In the genomic region with DNA sequence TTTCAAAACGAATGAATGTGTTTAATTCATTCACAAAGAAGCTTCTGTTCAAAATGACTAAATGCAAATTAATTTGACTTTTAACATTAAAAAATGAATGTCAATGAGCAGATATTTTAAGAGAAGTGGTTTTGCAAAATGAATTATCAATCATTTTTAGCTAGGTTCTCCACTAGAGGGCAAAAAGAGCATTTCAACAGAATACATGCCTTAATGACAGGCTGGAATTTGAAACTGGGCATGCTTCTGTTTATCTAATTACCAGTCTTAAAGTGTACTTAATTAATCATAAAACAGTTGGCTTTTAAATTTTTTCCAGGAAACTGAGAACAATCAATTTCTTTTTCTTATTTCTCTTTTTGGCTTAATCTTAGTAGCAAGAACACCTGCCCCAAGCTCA, we compare ENCODE assay signal across 9 cellular contexts.
A peak's percentile ranks its signal among the peaks of the same experiment; 100 is the strongest.
DNase-seq lines count a peak whose midpoint lies in the region; ATAC-seq, FAIRE-seq and TF ChIP-seq lines count a peak whose summit lies in the region.
"Had no signal": no experiment of that assay in that cellular context is flagged by ENCODE, and none has a peak within 500 bp of the region (broad histone marks: within the 10 kb centered on the region; RNA-seq: fewer than 3 reads in every experiment).

No MANE protein-coding gene starts in this region.

- ATAC-seq in GM21619 (IDR thresholded peaks at IDR 0.05; ENCODE audit: unreplicated experiment) (no peak), HG03571 (IDR thresholded peaks at IDR 0.05; ENCODE audit: unreplicated experiment) (no peak)

- DNase-seq in AG10803 (ENCODE audit: low read depth) (peak; percentile 33), H54 (ENCODE audit: insufficient read length, low spot score) (no peak), SW480 (ENCODE audit: low spot score) (peak; percentile 14), kidney (no peak), vagina (ENCODE audit: extremely low spot score in 2 of 2) (no peak)
- no peak for DNase-seq in effector CD4-positive, alpha-beta T cell
- DNase-seq: naive B cell had no signal

- H3K4me3 ChIP-seq in AG10803 (ENCODE audit: low read length): no peak overlapping the region
- H3K4me3 ChIP-seq in kidney (ENCODE audit: low read length in 2 of 2): no peak overlapping the region
- no peak overlapping the region for H3K4me3 ChIP-seq in vagina

- H3K36me3 ChIP-seq in kidney (ENCODE audit: control insufficient read depth in 1 of 2, insufficient read depth in 2 of 2, low read length in 2 of 2) (no peaks in the 10 kb centered on the region), vagina (no peaks in the 10 kb centered on the region)

- peak; percentile 76 for TF ChIP-seq CTCF in AG10803 (conservative IDR thresholded peaks at IDR 0.05; ENCODE audit: low read length)
- TF ChIP-seq CTCF in kidney (IDR thresholded peaks at IDR 0.05; ENCODE audit: borderline replicate concordance, extremely low read depth, insufficient read depth): peak; percentile 66
- peak in 1 of 3 experiments; percentile 18 for TF ChIP-seq CTCF in vagina (IDR thresholded peaks at IDR 0.05)

- TF ChIP-seq POLR2A in H54 (IDR thresholded peaks at IDR 0.05; ENCODE audit: low read depth, low read length) (no peak), vagina (IDR thresholded peaks at IDR 0.05) (no peak)

- H3K4me1 ChIP-seq in kidney (ENCODE audit: control insufficient read depth in 1 of 2, insufficient read depth in 1 of 2, low read depth in 1 of 2, low read length in 2 of 2) (no peaks in the 10 kb centered on the region), vagina (no peaks in the 10 kb centered on the region)

- no peaks in the 10 kb centered on the region for H3K9me3 ChIP-seq in kidney (ENCODE audit: control insufficient read depth in 1 of 2, low read length in 2 of 2)
- no peaks in the 10 kb centered on the region for H3K9me3 ChIP-seq in vagina

- intact Hi-C loops in kidney (cut with DNase I): no loop called here
- intact Hi-C loops in vagina (cut with DNase I): no loop called here

- FAIRE-seq in H54 (lab: Jason Lieb, UNC): peak; percentile 94
- FAIRE-seq in kidney (lab: Jason Lieb, UNC): peak; percentile 90

- H3K9ac ChIP-seq in kidney (ENCODE audit: low read length in 2 of 2): no peak overlapping the region

- H3K27ac ChIP-seq in kidney (ENCODE audit: low read depth in 2 of 2, low read length in 2 of 2) (no peak overlapping the region), vagina (no peak overlapping the region)

- no peaks in the 10 kb centered on the region for H3K27me3 ChIP-seq in vagina

Comparison
In these comparisons a context has a peak if more than half of its experiments do, and no peak if none do; other contexts are left out.
1. DNase-seq: peak in AG10803 (single experiment) and SW480 (single experiment); none in H54 (single experiment), kidney (single experiment), vagina (0 of 2) and effector CD4-positive, alpha-beta T cell (single experiment).